13 cellular contexts compared by ENCODE assay signal in genomic region chr3:154886437-154886836, GRCh38.
DNase-seq lines count a peak whose midpoint lies in the region; ATAC-seq lines count a peak whose summit lies in the region.
"Had no signal": no experiment of that assay in that cellular context is flagged by ENCODE, and none has a peak within 500 bp of the region (broad histone marks: within the 10 kb centered on the region; RNA-seq: fewer than 3 reads in every experiment).

No MANE protein-coding gene starts in this region.

- H3K27ac ChIP-seq in ACC112 (ENCODE audit: low read depth, low read length) = peak overlapping the region; percentile 92
- H3K27ac ChIP-seq: BLaER1 had no signal

- H3K36me3 ChIP-seq in ACC112 (ENCODE audit: insufficient read depth, low read length) = no peaks in the 10 kb centered on the region
- H3K36me3 ChIP-seq: BLaER1 had no signal

- intact Hi-C loops in left ventricle myocardium superior (cut with micrococcal nuclease) = no loop called here

- peak; percentile 29 for DNase-seq in HPDE6-E6E7 (ENCODE audit: extremely low spot score)
- DNase-seq in astrocyte of the hippocampus (ENCODE audit: low read depth, low spot score) = peak; percentile 89
- DNase-seq in left ventricle myocardium superior = peak; percentile 29
- no peak for DNase-seq in NCI-H345 treated with DMSO at 0.1 percent for 48 hours (lab: John Stamatoyannopoulos, UW; ENCODE audit: unreplicated experiment)
- no peak for DNase-seq in stimulated activated naive CD4-positive, alpha-beta T cell treated with Interleukin-2 at 50 U/mL for 16 hours (lab: John Stamatoyannopoulos, UW)
- DNase-seq in stimulated activated naive CD8-positive, alpha-beta T cell treated with anti-CD3 and anti-CD28 coated beads, Interleukin-15, Interleukin-2, amounts not matched to agents 100 U/mL and 50 U/mL, for 24 hours = no peak
- DNase-seq in G401 (ENCODE audit: low spot score) = no peak
- DNase-seq: activated T-cell treated with anti-CD3 and anti-CD28 coated beads, Interleukin-2, amount 50 U/mL, for 4 hours; NCI-H1417 treated with DMSO at 0.1 percent for 48 hours; stimulated activated CD8-positive, alpha-beta memory T cell treated with anti-CD3 and anti-CD28 coated beads, Interleukin-4, amount 100 ng/mL, for 48 hours had no signal

- H3K27me3 ChIP-seq in ACC112 (ENCODE audit: insufficient read depth, low read length) = no peaks in the 10 kb centered on the region
- H3K27me3 ChIP-seq: BLaER1 had no signal

- H2AFZ ChIP-seq in ACC112 (ENCODE audit: low read length, unreplicated experiment) = peak overlapping the region; percentile 75

- peak; percentile 72 for ATAC-seq in left ventricle myocardium superior
- ATAC-seq in stimulated activated naive CD8-positive, alpha-beta T cell treated with anti-CD3 and anti-CD28 coated beads, Interleukin-15, Interleukin-2, amounts not matched to agents 100 U/mL and 50 U/mL, for 24 hours = no peak
- ATAC-seq: activated T-cell treated with anti-CD3 and anti-CD28 coated beads, Interleukin-2, amount 50 U/mL, for 4 hours had no signal

- H3K79me2 ChIP-seq in ACC112 (ENCODE audit: control insufficient read depth, insufficient read depth, low read length, unreplicated experiment) = no peaks in the 10 kb centered on the region

- H3K4me1 ChIP-seq in ACC112 (ENCODE audit: control insufficient read depth, insufficient read depth, low read length, unreplicated experiment) = peaks cover 13% of the 10 kb centered on the region

- peak overlapping the region; percentile 26; the same call in 1 of the 2 replicates for H3K4me3 ChIP-seq in ACC112 (ENCODE audit: low read depth, low read length)
- H3K4me3 ChIP-seq: BLaER1, skin epidermis had no signal

- in situ Hi-C loops in G401 (cut with HindIII; ENCODE audit: low sequenced_read_pairs) = no loop called here

Comparison
In these comparisons a context has a peak if more than half of its experiments do, and no peak if none do; other contexts are left out.
1. DNase-seq: peak in HPDE6-E6E7 (single experiment), astrocyte of the hippocampus (single experiment) and left ventricle myocardium superior (single experiment); none in NCI-H345 treated with DMSO at 0.1 percent for 48 hours (single experiment), stimulated activated naive CD4-positive, alpha-beta T cell treated with Interleukin-2 at 50 U/mL for 16 hours (single experiment), stimulated activated naive CD8-positive, alpha-beta T cell treated with anti-CD3 and anti-CD28 coated beads, Interleukin-15, Interleukin-2, amounts not matched to agents 100 U/mL and 50 U/mL, for 24 hours (single experiment) and G401 (single experiment).